Comparison of ENCODE assay signal across 1 cellular context in genomic region chr2:72603481-72603880, GRCh38.
TF ChIP-seq lines count a peak whose summit lies in the region.

No MANE protein-coding gene starts in this region.

TF ChIP-seq in K562, 482 proteins besides CTCF, POLR2A, EP300 and RAD21 (continued from another document):
- TF ChIP-seq, protein P1, sequence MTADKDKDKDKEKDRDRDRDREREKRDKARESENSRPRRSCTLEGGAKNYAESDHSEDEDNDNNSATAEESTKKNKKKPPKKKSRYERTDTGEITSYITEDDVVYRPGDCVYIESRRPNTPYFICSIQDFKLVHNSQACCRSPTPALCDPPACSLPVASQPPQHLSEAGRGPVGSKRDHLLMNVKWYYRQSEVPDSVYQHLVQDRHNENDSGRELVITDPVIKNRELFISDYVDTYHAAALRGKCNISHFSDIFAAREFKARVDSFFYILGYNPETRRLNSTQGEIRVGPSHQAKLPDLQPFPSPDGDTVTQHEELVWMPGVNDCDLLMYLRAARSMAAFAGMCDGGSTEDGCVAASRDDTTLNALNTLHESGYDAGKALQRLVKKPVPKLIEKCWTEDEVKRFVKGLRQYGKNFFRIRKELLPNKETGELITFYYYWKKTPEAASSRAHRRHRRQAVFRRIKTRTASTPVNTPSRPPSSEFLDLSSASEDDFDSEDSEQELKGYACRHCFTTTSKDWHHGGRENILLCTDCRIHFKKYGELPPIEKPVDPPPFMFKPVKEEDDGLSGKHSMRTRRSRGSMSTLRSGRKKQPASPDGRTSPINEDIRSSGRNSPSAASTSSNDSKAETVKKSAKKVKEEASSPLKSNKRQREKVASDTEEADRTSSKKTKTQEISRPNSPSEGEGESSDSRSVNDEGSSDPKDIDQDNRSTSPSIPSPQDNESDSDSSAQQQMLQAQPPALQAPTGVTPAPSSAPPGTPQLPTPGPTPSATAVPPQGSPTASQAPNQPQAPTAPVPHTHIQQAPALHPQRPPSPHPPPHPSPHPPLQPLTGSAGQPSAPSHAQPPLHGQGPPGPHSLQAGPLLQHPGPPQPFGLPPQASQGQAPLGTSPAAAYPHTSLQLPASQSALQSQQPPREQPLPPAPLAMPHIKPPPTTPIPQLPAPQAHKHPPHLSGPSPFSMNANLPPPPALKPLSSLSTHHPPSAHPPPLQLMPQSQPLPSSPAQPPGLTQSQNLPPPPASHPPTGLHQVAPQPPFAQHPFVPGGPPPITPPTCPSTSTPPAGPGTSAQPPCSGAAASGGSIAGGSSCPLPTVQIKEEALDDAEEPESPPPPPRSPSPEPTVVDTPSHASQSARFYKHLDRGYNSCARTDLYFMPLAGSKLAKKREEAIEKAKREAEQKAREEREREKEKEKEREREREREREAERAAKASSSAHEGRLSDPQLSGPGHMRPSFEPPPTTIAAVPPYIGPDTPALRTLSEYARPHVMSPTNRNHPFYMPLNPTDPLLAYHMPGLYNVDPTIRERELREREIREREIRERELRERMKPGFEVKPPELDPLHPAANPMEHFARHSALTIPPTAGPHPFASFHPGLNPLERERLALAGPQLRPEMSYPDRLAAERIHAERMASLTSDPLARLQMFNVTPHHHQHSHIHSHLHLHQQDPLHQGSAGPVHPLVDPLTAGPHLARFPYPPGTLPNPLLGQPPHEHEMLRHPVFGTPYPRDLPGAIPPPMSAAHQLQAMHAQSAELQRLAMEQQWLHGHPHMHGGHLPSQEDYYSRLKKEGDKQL (CRISPR knock-in tag; IDR thresholded peaks at IDR 0.05; ENCODE audit: borderline replicate concordance), result no peak
- TF ChIP-seq DACH1 (IDR thresholded peaks at IDR 0.05; ENCODE audit: partially characterized antibody) (no peak), ZNF3 (CRISPR knock-in tag; IDR thresholded peaks at IDR 0.05) (no peak), NFE2 (IDR thresholded peaks at IDR 0.05; ENCODE audit: low read depth) (peak; percentile 90), NFE2L1 (tag; IDR thresholded peaks at IDR 0.05; ENCODE audit: borderline replicate concordance, low read depth) (peak; percentile 75), MCM2 (IDR thresholded peaks at IDR 0.05; ENCODE audit: low read depth) (no peak), U2AF2 (optimal IDR thresholded peaks at IDR 0.05; ENCODE audit: low read depth, low read length) (no peak), SP2 (IDR thresholded peaks at IDR 0.05; ENCODE audit: extremely low read depth, low read depth, low read length, poor library complexity, severe bottlenecking) (no peak), C11orf30 (IDR thresholded peaks at IDR 0.05; ENCODE audit: low read depth) (peak; percentile 85), CREB5 (CRISPR knock-in tag; IDR thresholded peaks at IDR 0.05) (no peak), TAL1 (IDR thresholded peaks at IDR 0.05) (no peak), LARP7 (IDR thresholded peaks at IDR 0.05) (no peak), XRCC4 (IDR thresholded peaks at IDR 0.05; ENCODE audit: extremely low read depth, insufficient read depth, insufficient read length) (no peak), NFXL1 (CRISPR knock-in tag; IDR thresholded peaks at IDR 0.05) (no peak), ZNF316 (IDR thresholded peaks at IDR 0.05) (peak; percentile 83), HNRNPL (IDR thresholded peaks at IDR 0.05; ENCODE audit: low read depth, low read length) (no peak), NCOA4 (IDR thresholded peaks at IDR 0.05; ENCODE audit: partially characterized antibody) (no peak), TRIM24 (IDR thresholded peaks at IDR 0.05) (no peak), MAFF (IDR thresholded peaks at IDR 0.05; ENCODE audit: low read length) (peak; percentile 68), RUNX1 (IDR thresholded peaks at IDR 0.05; ENCODE audit: low read depth) (no peak), MAFG (tag; conservative IDR thresholded peaks at IDR 0.05) (peak; percentile 90), RFX7 (CRISPR knock-in tag; IDR thresholded peaks at IDR 0.05) (no peak), CHCHD3 (CRISPR knock-in tag; IDR thresholded peaks at IDR 0.05) (no peak)
- TF ChIP-seq, protein P2, sequence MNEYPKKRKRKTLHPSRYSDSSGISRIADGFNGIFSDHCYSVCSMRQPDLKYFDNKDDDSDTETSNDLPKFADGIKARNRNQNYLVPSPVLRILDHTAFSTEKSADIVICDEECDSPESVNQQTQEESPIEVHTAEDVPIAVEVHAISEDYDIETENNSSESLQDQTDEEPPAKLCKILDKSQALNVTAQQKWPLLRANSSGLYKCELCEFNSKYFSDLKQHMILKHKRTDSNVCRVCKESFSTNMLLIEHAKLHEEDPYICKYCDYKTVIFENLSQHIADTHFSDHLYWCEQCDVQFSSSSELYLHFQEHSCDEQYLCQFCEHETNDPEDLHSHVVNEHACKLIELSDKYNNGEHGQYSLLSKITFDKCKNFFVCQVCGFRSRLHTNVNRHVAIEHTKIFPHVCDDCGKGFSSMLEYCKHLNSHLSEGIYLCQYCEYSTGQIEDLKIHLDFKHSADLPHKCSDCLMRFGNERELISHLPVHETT (CRISPR knock-in tag; conservative IDR thresholded peaks at IDR 0.05 in 1 of 2, IDR thresholded peaks at IDR 0.05 in 1 of 2), result no peak
